In the genomic region with DNA sequence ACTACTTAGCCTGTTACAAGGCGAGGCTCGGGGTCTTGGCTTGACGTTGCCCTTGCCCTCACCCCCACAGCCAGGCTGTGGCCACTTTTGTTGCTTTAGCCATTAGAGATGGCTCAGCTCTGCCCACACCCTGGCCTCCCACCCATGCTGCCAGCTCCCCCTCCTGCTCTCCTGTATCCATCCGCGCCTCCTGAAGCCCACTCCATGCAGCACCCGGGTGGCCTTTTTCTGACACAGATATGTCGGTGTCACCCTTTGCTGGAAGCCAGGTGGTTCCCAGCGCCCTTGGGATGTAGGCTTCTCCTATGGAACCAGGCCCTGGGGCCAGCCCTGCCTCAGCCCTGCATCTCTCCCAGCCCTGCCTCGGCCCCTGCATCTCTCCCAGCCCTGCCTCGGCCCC, we compare ENCODE assay signal across 20 cellular contexts. TPM values are rescaled to one million over a fixed set of nuclear protein-coding genes. Genes with fewer than 3 reads are reported as not detected.
DNase-seq lines count a peak whose midpoint lies in the region; ATAC-seq and TF ChIP-seq lines count a peak whose summit lies in the region.
"Had no signal": no experiment of that assay in that cellular context is flagged by ENCODE, and none has a peak within 500 bp of the region (broad histone marks: within the 10 kb centered on the region; RNA-seq: fewer than 3 reads in every experiment).

No MANE protein-coding gene starts in this region.

- POLR2A ChIA-PET in T-cell (lab: Charles Lee) = no interaction called here

- H3K36me3 Mint-ChIP-seq in activated naive CD4-positive, alpha-beta T cell treated with anti-CD3 and anti-CD28 coated beads, Interleukin-2, amount 50 U/mL, for 72 hours = no peaks in the 10 kb centered on the region
- H3K36me3 Mint-ChIP-seq in chondrocyte (ENCODE audit: low read depth) (peaks cover 13% of the 10 kb centered on the region), nephron (ENCODE audit: low read depth) (peaks cover 16% of the 10 kb centered on the region), type B pancreatic cell (no peaks in the 10 kb centered on the region), T-cell (peaks cover 11% of the 10 kb centered on the region)

- no peak for ATAC-seq in activated naive CD4-positive, alpha-beta T cell treated with anti-CD3 and anti-CD28 coated beads, Interleukin-2, amount 50 U/mL, for 72 hours
- no peak for ATAC-seq in T-cell (replicated peaks in 1 of 4)
- ATAC-seq: GM12878 had no signal

- H3K27ac Mint-ChIP-seq in activated naive CD4-positive, alpha-beta T cell treated with anti-CD3 and anti-CD28 coated beads, Interleukin-2, amount 50 U/mL, for 72 hours = peak overlapping the region; percentile 16 to 27
- H3K27ac Mint-ChIP-seq in chondrocyte (ENCODE audit: unreplicated experiment) (no peak overlapping the region), nephron (peak overlapping the region in 2 of 3 experiments; percentile 28 to 41), type B pancreatic cell (peak overlapping the region; percentile 23), T-cell (no peak overlapping the region)
- H3K27ac Mint-ChIP-seq: CD4-positive, alpha-beta T cell had no signal

- H3K4me1 Mint-ChIP-seq in chondrocyte (ENCODE audit: low read depth) (no peaks in the 10 kb centered on the region), nephron (no peaks in the 10 kb centered on the region), type B pancreatic cell (ENCODE audit: unreplicated experiment) (no peaks in the 10 kb centered on the region), T-cell (no peaks in the 10 kb centered on the region)

- no peaks in the 10 kb centered on the region for H3K9me3 Mint-ChIP-seq in activated naive CD4-positive, alpha-beta T cell treated with anti-CD3 and anti-CD28 coated beads, Interleukin-2, amount 50 U/mL, for 72 hours
- H3K9me3 Mint-ChIP-seq in chondrocyte (ENCODE audit: low read depth) (no peaks in the 10 kb centered on the region), nephron (no peaks in the 10 kb centered on the region), type B pancreatic cell (no peaks in the 10 kb centered on the region), T-cell (no peaks in the 10 kb centered on the region)
- H3K9me3 Mint-ChIP-seq: CD4-positive, alpha-beta T cell had no signal

- CTCF ChIA-PET in T-cell (lab: Charles Lee) = no interaction called here

- H3K27me3 Mint-ChIP-seq in chondrocyte (ENCODE audit: low read depth) (no peaks in the 10 kb centered on the region), nephron (ENCODE audit: low read depth) (peaks cover 4% of the 10 kb centered on the region), type B pancreatic cell (no peaks in the 10 kb centered on the region), T-cell (no peaks in the 10 kb centered on the region)
- H3K27me3 Mint-ChIP-seq: CD4-positive, alpha-beta T cell had no signal

- no peak for DNase-seq in activated naive CD4-positive, alpha-beta T cell treated with anti-CD3 and anti-CD28 coated beads, Interleukin-2, amount 50 U/mL, for 72 hours (ENCODE audit: low spot score in 2 of 2)
- no peak for DNase-seq in activated naive CD4-positive, alpha-beta T cell (lab: John Stamatoyannopoulos, UW)
- no peak for DNase-seq in chondrocyte (ENCODE audit: low spot score)
- DNase-seq in type B pancreatic cell (ENCODE audit: extremely low spot score, unreplicated experiment) = no peak
- DNase-seq in GM10266 (ENCODE audit: extremely low spot score) = no peak
- DNase-seq in T-cell = no peak
- no peak for DNase-seq in mesenteric fat pad (ENCODE audit: low spot score)
- DNase-seq: CD4-positive, alpha-beta T cell; GOT3; HCEC 1CT; KG1; MG63; NCI-H1105 treated with DMSO at 0.1 percent for 48 hours; NCI-H2029; NCI-H446 treated with DMSO at 0.1 percent for 48 hours; NCI-H526; PC-9; Right ventricle myocardium superior had no signal

- H3K4me3 Mint-ChIP-seq in chondrocyte (ENCODE audit: unreplicated experiment) (no peak overlapping the region), nephron (no peak overlapping the region), type B pancreatic cell (no peak overlapping the region), T-cell (no peak overlapping the region)
- H3K4me3 Mint-ChIP-seq: CD4-positive, alpha-beta T cell had no signal

- peak; percentile 4 for TF ChIP-seq CTCF in chondrocyte (IDR thresholded peaks at IDR 0.05)
- TF ChIP-seq CTCF in nephron (IDR thresholded peaks at IDR 0.05; ENCODE audit: unreplicated experiment in 3 of 3) = no peak
- TF ChIP-seq CTCF in type B pancreatic cell (conservative IDR thresholded peaks at IDR 0.05) = no peak
- no peak for TF ChIP-seq CTCF in GM10266 (IDR thresholded peaks at IDR 0.05; ENCODE audit: control insufficient read depth, insufficient read depth, low read depth, missing control alignments)

RNA-seq across cellular contexts. Expression of a gene that starts 9.7 kb away (rescaled TPM):
- total RNA-seq in activated naive CD4-positive, alpha-beta T cell treated with anti-CD3 and anti-CD28 coated beads, Interleukin-2, amount 50 U/mL, for 72 hours = 100 to 1,000 TPM in 1 of 2 donors, 10 to 100 TPM in 1; 70.5 to 121 TPM
- total RNA-seq in chondrocyte (107 to 158 TPM (median 108 TPM) in 3 replicates), type B pancreatic cell (ENCODE audit: low replicate concordance) (131 and 208 TPM in 2 replicates), T-cell (100 to 1,000 TPM; 134 to 181 (median 161) TPM), mesenteric fat pad (88.3 TPM)

RNA-seq across cellular contexts. Expression of a gene that starts 9.8 kb away (rescaled TPM):
- total RNA-seq in activated naive CD4-positive, alpha-beta T cell treated with anti-CD3 and anti-CD28 coated beads, Interleukin-2, amount 50 U/mL, for 72 hours = 10 to 100 TPM; 21.6 to 25.3 TPM
- 12.6 to 15.4 TPM (median 14.2 TPM) in 3 replicates for total RNA-seq in chondrocyte
- 18.1 and 37.6 TPM in 2 replicates for total RNA-seq in type B pancreatic cell (ENCODE audit: low replicate concordance)
- 10 to 100 TPM in 3 of 5 donors, 1 to 10 TPM in 2; 5.8 to 24.1 (median 18.3) TPM for total RNA-seq in T-cell
- total RNA-seq in mesenteric fat pad = 9.9 TPM

RNA-seq across cellular contexts. Expression of a gene that starts 30.7 kb away (rescaled TPM):
- 1 to 10 TPM in 1 of 2 donors, under 1 TPM in 1; 0.82 to 3.7 TPM for total RNA-seq in activated naive CD4-positive, alpha-beta T cell treated with anti-CD3 and anti-CD28 coated beads, Interleukin-2, amount 50 U/mL, for 72 hours
- total RNA-seq in chondrocyte = 61.5 to 89.4 TPM (median 87.0 TPM) in 3 replicates
- 23.3 and 23.4 TPM in 2 replicates for total RNA-seq in type B pancreatic cell (ENCODE audit: low replicate concordance)
- 1 to 10 TPM; 2.9 to 6.8 (median 5.8) TPM for total RNA-seq in T-cell
- total RNA-seq in mesenteric fat pad = 238 TPM

RNA-seq across cellular contexts. Expression of a gene that starts 37.9 kb away (rescaled TPM):
- 1 to 10 TPM in 1 of 2 donors, under 1 TPM in 1; 0.61 to 4.6 TPM for total RNA-seq in activated naive CD4-positive, alpha-beta T cell treated with anti-CD3 and anti-CD28 coated beads, Interleukin-2, amount 50 U/mL, for 72 hours
- total RNA-seq in chondrocyte (1.1 to 3.7 TPM (median 2.5 TPM) in 3 replicates), type B pancreatic cell (ENCODE audit: low replicate concordance) (3.9 and 4.7 TPM in 2 replicates), T-cell (under 1 TPM in 2 of 5 donors, not detected in 3; 0.43 to 0.44 TPM), mesenteric fat pad (0.58 TPM)
- total RNA-seq: Right ventricle myocardium superior had no signal

RNA-seq across cellular contexts. Expression of a gene that starts 47.8 kb away (rescaled TPM):
- total RNA-seq in activated naive CD4-positive, alpha-beta T cell treated with anti-CD3 and anti-CD28 coated beads, Interleukin-2, amount 50 U/mL, for 72 hours = 10 to 100 TPM; 72.2 to 87.9 TPM
- total RNA-seq in chondrocyte = 39.0 to 43.4 TPM (median 41.7 TPM) in 3 replicates
- total RNA-seq in type B pancreatic cell (ENCODE audit: low replicate concordance) = 43.9 and 46.1 TPM in 2 replicates
- total RNA-seq in T-cell = 10 to 100 TPM; 44.3 to 73.7 (median 68.8) TPM
- 50.5 TPM for total RNA-seq in mesenteric fat pad

Comparison
In these comparisons a context has a peak if more than half of its experiments do, and no peak if none do; other contexts are left out.
1. H3K27ac Mint-ChIP-seq: peak in activated naive CD4-positive, alpha-beta T cell treated with anti-CD3 and anti-CD28 coated beads, Interleukin-2, amount 50 U/mL, for 72 hours (2 of 2), nephron (2 of 3) and type B pancreatic cell (single experiment); none in chondrocyte (single experiment) and T-cell (0 of 2).